ENCODE assay signal across 1 cellular context in genomic region chr6:163416380-163416629, GRCh38.
TF ChIP-seq lines count a peak whose summit lies in the region.

No MANE protein-coding gene starts in this region.

TF ChIP-seq in K562, 482 proteins besides CTCF, POLR2A, EP300 and RAD21 (continued from another document and continues in another):
- no peak for TF ChIP-seq UBTF (IDR thresholded peaks at IDR 0.05; ENCODE audit: borderline replicate concordance in 1 of 2, low read depth in 2 of 2, low read length in 2 of 2)
- TF ChIP-seq, protein P1, sequence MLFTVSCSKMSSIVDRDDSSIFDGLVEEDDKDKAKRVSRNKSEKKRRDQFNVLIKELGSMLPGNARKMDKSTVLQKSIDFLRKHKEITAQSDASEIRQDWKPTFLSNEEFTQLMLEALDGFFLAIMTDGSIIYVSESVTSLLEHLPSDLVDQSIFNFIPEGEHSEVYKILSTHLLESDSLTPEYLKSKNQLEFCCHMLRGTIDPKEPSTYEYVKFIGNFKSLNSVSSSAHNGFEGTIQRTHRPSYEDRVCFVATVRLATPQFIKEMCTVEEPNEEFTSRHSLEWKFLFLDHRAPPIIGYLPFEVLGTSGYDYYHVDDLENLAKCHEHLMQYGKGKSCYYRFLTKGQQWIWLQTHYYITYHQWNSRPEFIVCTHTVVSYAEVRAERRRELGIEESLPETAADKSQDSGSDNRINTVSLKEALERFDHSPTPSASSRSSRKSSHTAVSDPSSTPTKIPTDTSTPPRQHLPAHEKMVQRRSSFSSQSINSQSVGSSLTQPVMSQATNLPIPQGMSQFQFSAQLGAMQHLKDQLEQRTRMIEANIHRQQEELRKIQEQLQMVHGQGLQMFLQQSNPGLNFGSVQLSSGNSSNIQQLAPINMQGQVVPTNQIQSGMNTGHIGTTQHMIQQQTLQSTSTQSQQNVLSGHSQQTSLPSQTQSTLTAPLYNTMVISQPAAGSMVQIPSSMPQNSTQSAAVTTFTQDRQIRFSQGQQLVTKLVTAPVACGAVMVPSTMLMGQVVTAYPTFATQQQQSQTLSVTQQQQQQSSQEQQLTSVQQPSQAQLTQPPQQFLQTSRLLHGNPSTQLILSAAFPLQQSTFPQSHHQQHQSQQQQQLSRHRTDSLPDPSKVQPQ (CRISPR knock-in tag; IDR thresholded peaks at IDR 0.05; ENCODE audit: borderline replicate concordance) = no peak
- TF ChIP-seq SAFB (IDR thresholded peaks at IDR 0.05; ENCODE audit: borderline replicate concordance, low read depth, low read length) = no peak
- TF ChIP-seq SRSF3 (IDR thresholded peaks at IDR 0.05; ENCODE audit: insufficient read depth, low read length) = no peak
- no peak for TF ChIP-seq TCF7 (IDR thresholded peaks at IDR 0.05; ENCODE audit: borderline replicate concordance)
- no peak for TF ChIP-seq RFX1 (IDR thresholded peaks at IDR 0.05)
- TF ChIP-seq, protein P2, sequence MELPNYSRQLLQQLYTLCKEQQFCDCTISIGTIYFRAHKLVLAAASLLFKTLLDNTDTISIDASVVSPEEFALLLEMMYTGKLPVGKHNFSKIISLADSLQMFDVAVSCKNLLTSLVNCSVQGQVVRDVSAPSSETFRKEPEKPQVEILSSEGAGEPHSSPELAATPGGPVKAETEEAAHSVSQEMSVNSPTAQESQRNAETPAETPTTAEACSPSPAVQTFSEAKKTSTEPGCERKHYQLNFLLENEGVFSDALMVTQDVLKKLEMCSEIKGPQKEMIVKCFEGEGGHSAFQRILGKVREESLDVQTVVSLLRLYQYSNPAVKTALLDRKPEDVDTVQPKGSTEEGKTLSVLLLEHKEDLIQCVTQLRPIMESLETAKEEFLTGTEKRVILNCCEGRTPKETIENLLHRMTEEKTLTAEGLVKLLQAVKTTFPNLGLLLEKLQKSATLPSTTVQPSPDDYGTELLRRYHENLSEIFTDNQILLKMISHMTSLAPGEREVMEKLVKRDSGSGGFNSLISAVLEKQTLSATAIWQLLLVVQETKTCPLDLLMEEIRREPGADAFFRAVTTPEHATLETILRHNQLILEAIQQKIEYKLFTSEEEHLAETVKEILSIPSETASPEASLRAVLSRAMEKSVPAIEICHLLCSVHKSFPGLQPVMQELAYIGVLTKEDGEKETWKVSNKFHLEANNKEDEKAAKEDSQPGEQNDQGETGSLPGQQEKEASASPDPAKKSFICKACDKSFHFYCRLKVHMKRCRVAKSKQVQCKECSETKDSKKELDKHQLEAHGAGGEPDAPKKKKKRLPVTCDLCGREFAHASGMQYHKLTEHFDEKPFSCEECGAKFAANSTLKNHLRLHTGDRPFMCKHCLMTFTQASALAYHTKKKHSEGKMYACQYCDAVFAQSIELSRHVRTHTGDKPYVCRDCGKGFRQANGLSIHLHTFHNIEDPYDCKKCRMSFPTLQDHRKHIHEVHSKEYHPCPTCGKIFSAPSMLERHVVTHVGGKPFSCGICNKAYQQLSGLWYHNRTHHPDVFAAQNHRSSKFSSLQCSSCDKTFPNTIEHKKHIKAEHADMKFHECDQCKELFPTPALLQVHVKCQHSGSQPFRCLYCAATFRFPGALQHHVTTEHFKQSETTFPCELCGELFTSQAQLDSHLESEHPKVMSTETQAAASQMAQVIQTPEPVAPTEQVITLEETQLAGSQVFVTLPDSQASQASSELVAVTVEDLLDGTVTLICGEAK (IDR thresholded peaks at IDR 0.05) = peak; percentile 25; the same call in 1 of the 2 replicates
- TF ChIP-seq, protein P2 (CRISPR knock-in tag; IDR thresholded peaks at IDR 0.05) = no peak
- no peak for TF ChIP-seq SRSF1 (IDR thresholded peaks at IDR 0.05; ENCODE audit: low read depth, low read length)
- TF ChIP-seq, protein P3, sequence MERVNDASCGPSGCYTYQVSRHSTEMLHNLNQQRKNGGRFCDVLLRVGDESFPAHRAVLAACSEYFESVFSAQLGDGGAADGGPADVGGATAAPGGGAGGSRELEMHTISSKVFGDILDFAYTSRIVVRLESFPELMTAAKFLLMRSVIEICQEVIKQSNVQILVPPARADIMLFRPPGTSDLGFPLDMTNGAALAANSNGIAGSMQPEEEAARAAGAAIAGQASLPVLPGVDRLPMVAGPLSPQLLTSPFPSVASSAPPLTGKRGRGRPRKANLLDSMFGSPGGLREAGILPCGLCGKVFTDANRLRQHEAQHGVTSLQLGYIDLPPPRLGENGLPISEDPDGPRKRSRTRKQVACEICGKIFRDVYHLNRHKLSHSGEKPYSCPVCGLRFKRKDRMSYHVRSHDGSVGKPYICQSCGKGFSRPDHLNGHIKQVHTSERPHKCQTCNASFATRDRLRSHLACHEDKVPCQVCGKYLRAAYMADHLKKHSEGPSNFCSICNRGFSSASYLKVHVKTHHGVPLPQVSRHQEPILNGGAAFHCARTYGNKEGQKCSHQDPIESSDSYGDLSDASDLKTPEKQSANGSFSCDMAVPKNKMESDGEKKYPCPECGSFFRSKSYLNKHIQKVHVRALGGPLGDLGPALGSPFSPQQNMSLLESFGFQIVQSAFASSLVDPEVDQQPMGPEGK (CRISPR knock-in tag; IDR thresholded peaks at IDR 0.05; ENCODE audit: borderline replicate concordance) = no peak
- no peak for TF ChIP-seq KAT2B (IDR thresholded peaks at IDR 0.05; ENCODE audit: low read depth, low read length)
- TF ChIP-seq BMI1 (IDR thresholded peaks at IDR 0.05; ENCODE audit: low read length) = no peak
- no peak for TF ChIP-seq PHTF2 (CRISPR knock-in tag; IDR thresholded peaks at IDR 0.05)
- no peak for TF ChIP-seq ZNF274 (IDR thresholded peaks at IDR 0.05; ENCODE audit: borderline replicate concordance, low read depth, low read length)
- no peak for TF ChIP-seq HCFC1 (IDR thresholded peaks at IDR 0.05; ENCODE audit: low read depth, low read length)
- no peak for TF ChIP-seq TCF7L2 (IDR thresholded peaks at IDR 0.05; ENCODE audit: low read depth, low read length)
- no peak for TF ChIP-seq ZBTB2 (IDR thresholded peaks at IDR 0.05)
- no peak for TF ChIP-seq KDM4B (IDR thresholded peaks at IDR 0.05; ENCODE audit: borderline replicate concordance in 2 of 2, low read depth in 1 of 2)
- 0 out of 2 replicates have a peak, but pooled peaks have one; percentile 9 for TF ChIP-seq PML (IDR thresholded peaks at IDR 0.05; ENCODE audit: low read length)
- no peak for TF ChIP-seq ZSCAN29 (IDR thresholded peaks at IDR 0.05)
- TF ChIP-seq ZNF644 (tag; IDR thresholded peaks at IDR 0.05; ENCODE audit: low read depth) = no peak
- TF ChIP-seq JUN (IDR thresholded peaks at IDR 0.05; ENCODE audit: borderline replicate concordance, low read depth, low read length) = no peak
- TF ChIP-seq JUN (CRISPR knock-in tag; IDR thresholded peaks at IDR 0.05; ENCODE audit: borderline replicate concordance) = no peak
- no peak for TF ChIP-seq ZBTB34 (CRISPR knock-in tag; IDR thresholded peaks at IDR 0.05)
- no peak for TF ChIP-seq FOXJ2 (tag; IDR thresholded peaks at IDR 0.05)
- no peak for TF ChIP-seq ZNF778 (CRISPR knock-in tag; IDR thresholded peaks at IDR 0.05)
- TF ChIP-seq BACH1 (tag; IDR thresholded peaks at IDR 0.05) = 0 out of 2 replicates have a peak, but pooled peaks have one; percentile 36
- TF ChIP-seq, protein P4, sequence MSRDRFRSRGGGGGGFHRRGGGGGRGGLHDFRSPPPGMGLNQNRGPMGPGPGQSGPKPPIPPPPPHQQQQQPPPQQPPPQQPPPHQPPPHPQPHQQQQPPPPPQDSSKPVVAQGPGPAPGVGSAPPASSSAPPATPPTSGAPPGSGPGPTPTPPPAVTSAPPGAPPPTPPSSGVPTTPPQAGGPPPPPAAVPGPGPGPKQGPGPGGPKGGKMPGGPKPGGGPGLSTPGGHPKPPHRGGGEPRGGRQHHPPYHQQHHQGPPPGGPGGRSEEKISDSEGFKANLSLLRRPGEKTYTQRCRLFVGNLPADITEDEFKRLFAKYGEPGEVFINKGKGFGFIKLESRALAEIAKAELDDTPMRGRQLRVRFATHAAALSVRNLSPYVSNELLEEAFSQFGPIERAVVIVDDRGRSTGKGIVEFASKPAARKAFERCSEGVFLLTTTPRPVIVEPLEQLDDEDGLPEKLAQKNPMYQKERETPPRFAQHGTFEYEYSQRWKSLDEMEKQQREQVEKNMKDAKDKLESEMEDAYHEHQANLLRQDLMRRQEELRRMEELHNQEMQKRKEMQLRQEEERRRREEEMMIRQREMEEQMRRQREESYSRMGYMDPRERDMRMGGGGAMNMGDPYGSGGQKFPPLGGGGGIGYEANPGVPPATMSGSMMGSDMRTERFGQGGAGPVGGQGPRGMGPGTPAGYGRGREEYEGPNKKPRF (IDR thresholded peaks at IDR 0.05; ENCODE audit: low read depth, low read length) = no peak
- TF ChIP-seq GABPA (tag; conservative IDR thresholded peaks at IDR 0.05; ENCODE audit: low read depth) = 0 out of 2 replicates have a peak, but pooled peaks have one; percentile 28
- no peak for TF ChIP-seq NRF1 (conservative IDR thresholded peaks at IDR 0.05 in 1 of 2, IDR thresholded peaks at IDR 0.05 in 1 of 2)
